Comparison of ENCODE assay signal across 17 cellular contexts in the genomic region with DNA sequence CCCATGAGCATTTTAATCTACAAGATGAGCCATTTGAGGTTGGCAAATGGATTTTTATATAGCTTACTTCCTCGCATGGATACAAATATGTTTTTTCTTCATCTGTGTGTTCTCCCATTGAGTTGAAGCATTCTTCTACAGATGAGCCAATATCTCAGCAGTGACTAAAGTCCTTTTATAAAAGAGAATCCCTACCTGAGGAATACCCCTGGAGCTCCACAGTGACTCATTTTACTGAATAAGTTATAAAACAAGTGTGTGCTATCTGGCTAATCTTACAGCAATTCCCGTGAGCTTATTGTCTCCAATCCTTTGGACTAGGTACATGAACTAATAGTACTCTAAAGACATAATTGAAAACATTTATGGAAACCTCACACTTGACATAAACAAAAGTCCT.
A peak's percentile ranks its signal among the peaks of the same experiment; 100 is the strongest.
DNase-seq lines count a peak whose midpoint lies in the region; ATAC-seq and TF ChIP-seq lines count a peak whose summit lies in the region.
"Had no signal": no experiment of that assay in that cellular context is flagged by ENCODE, and none has a peak within 500 bp of the region (broad histone marks: within the 10 kb centered on the region; RNA-seq: fewer than 3 reads in every experiment).

No MANE protein-coding gene starts in this region.

- H3K27ac ChIP-seq in HUES48 (ENCODE audit: low read depth, low read length) (peak overlapping the region; percentile 84), PC-3 (ENCODE audit: low read length) (peak overlapping the region; percentile 54), foreskin keratinocyte (no peak overlapping the region)

- H3K4me3 ChIP-seq in HUES48 (ENCODE audit: low read depth, low read length) (no peak overlapping the region), PC-3 (ENCODE audit: low read length) (no peak overlapping the region)

- H3K27me3 ChIP-seq in HUES48 (ENCODE audit: control insufficient read depth, insufficient read depth, low read length) (no peaks in the 10 kb centered on the region), PC-3 (ENCODE audit: low read length) (no peaks in the 10 kb centered on the region), foreskin keratinocyte (no peaks in the 10 kb centered on the region)

- H3K9me2 ChIP-seq in PC-3 (replicated peaks; ENCODE audit: low read length), result no peaks in the 10 kb centered on the region

- intact Hi-C loops in PC-3 (cut with micrococcal nuclease) (loop anchor here (5.0 kb wide), 1 partner anchor 111 kb away; no protein-coding TSS in a partner anchor), left cardiac atrium (cut with DNase I) (no loop called here)

- POLR2A ChIA-PET in PC-3 (lab: Charles Lee; ENCODE audit: unreplicated experiment), result no interaction called here

- no TSS peak for BruUV-seq in PC-3 (replicated peaks; lab: Mats Ljungman, UMichigan)

- H3K36me3 ChIP-seq in HUES48 (ENCODE audit: control insufficient read depth, insufficient read depth, low read length) (no peaks in the 10 kb centered on the region), PC-3 (ENCODE audit: low read depth, low read length) (no peaks in the 10 kb centered on the region)

- ATAC-seq in PC-3 (peak; percentile 56), foreskin keratinocyte (peak; percentile 84), left cardiac atrium (no peak)

- no peak overlapping the region for H3K4me2 ChIP-seq in PC-3 (ENCODE audit: low read length)

- H2AFZ ChIP-seq in PC-3 (ENCODE audit: low read length), result no peak overlapping the region

- H3K9ac ChIP-seq in HUES48 (ENCODE audit: low read depth, low read length) (no peak overlapping the region), PC-3 (ENCODE audit: low read length) (no peak overlapping the region)

- CTCF ChIA-PET in PC-3 (lab: Charles Lee), result interaction anchor here (0.6 kb wide), 1 partner anchor 157 kb away, joined by 4 read pairs; no protein-coding TSS in a partner anchor

- no peaks in the 10 kb centered on the region for H3K9me3 ChIP-seq in HUES48 (ENCODE audit: control insufficient read depth, insufficient read depth, low read length)
- no peaks in the 10 kb centered on the region for H3K9me3 ChIP-seq in PC-3 (ENCODE audit: low read length)

- DNase-seq in ELR (ENCODE audit: low read depth) (peak; percentile 64), PC-3 (peak; percentile 69), foreskin keratinocyte (peak; percentile 75 to 89), left cardiac atrium (no peak), OCI-M2 (lab: John Stamatoyannopoulos, UW; ENCODE audit: unreplicated experiment) (no peak), DMS114 treated with DMSO at 0.1 percent for 48 hours (lab: John Stamatoyannopoulos, UW; ENCODE audit: unreplicated experiment) (no peak), NCI-H2029 (lab: John Stamatoyannopoulos, UW) (no peak)
- DNase-seq: ACHN; C1 segment of cervical spinal cord; Calu3; CD4-positive, alpha-beta T cell; DND-41; GF-D8; HCEC 1CT; HFFc6; IMR-90 had no signal

- H3K4me1 ChIP-seq in HUES48 (ENCODE audit: control insufficient read depth, insufficient read depth, low read length), result peaks cover 16% of the 10 kb centered on the region
- peaks cover 19% of the 10 kb centered on the region for H3K4me1 ChIP-seq in PC-3 (ENCODE audit: insufficient read depth, low read length)
- H3K4me1 ChIP-seq in foreskin keratinocyte, result peaks cover 16% of the 10 kb centered on the region

- H4K20me1 ChIP-seq in PC-3 (ENCODE audit: low read length), result no peaks in the 10 kb centered on the region

- TF ChIP-seq CTCF in PC-3 (conservative IDR thresholded peaks at IDR 0.05; ENCODE audit: low read depth, low read length), result no peak
- TF ChIP-seq CTCF in foreskin keratinocyte (conservative IDR thresholded peaks at IDR 0.05), result no peak

- H3K79me2 ChIP-seq in PC-3 (ENCODE audit: low read length), result no peaks in the 10 kb centered on the region

- no peaks in the 10 kb centered on the region for H3F3A ChIP-seq in PC-3 (ENCODE audit: low read length, unreplicated experiment)

Comparison
In these comparisons a context has a peak if more than half of its experiments do, and no peak if none do; other contexts are left out.
1. DNase-seq: peak in ELR (single experiment), PC-3 (single experiment) and foreskin keratinocyte (2 of 2); none in left cardiac atrium (single experiment), OCI-M2 (single experiment), DMS114 treated with DMSO at 0.1 percent for 48 hours (single experiment) and NCI-H2029 (single experiment).
2. ATAC-seq: peak in PC-3 (single experiment) and foreskin keratinocyte (single experiment); none in left cardiac atrium (0 of 2).